Comparison of ENCODE assay signal across 5 cellular contexts in the genomic region with DNA sequence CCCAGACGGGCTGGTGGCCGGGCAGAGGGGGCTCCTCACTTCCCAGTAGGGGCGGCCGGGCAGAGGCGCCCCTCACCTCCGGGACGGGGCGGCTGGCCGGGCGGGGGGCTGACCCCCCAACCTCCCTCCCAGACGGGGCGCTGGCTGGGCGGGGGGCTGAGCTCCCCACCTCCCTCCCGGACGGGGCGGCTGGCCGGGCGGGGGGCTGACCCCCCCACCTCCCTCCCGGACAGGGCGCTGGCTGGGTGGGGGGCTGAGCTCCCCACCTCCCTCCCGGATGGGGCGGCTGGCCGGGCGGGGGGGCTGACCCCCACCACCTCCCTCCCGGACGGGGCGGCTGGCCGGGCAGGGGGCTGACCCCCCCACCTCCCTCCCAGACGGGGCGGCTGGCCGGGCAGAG. TPM values are rescaled to one million over a fixed set of nuclear protein-coding genes. Genes with fewer than 3 reads are reported as not detected.
"Had no signal": no experiment of that assay in that cellular context is flagged by ENCODE, and none has a peak within 500 bp of the region (broad histone marks: within the 10 kb centered on the region; RNA-seq: fewer than 3 reads in every experiment).

No MANE protein-coding gene starts in this region.

RNA-seq across cellular contexts. Expression of a gene that starts 30.1 kb away (rescaled TPM):
- total RNA-seq: HepG2, HT-29, HT1080, IMR-90, K562 had no signal
